ENCODE assay signal across 18 cellular contexts in the genomic region with DNA sequence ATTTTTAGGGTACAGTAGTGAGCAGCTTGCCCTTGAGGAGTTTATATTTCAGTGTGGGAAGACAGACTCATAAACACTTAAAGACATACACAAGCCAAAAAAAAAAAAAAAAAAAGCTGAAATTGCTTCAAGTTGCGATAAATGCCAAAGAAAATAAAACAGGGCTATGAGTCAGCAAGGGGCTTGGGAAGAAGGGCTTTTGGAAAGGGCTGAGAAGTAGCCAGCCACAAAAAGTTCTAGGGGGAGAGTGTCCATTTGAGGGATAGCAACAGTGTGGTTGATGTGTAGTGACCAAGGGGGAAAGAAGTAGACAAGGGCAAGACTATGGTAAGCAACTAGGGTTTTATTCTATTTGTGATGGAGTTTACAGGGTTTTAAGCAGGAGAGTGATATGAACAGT.
DNase-seq lines count a peak whose midpoint lies in the region; ATAC-seq and TF ChIP-seq lines count a peak whose summit lies in the region.
"Had no signal": no experiment of that assay in that cellular context is flagged by ENCODE, and none has a peak within 500 bp of the region (broad histone marks: within the 10 kb centered on the region; RNA-seq: fewer than 3 reads in every experiment).

No MANE protein-coding gene starts in this region.

- peaks cover 4% of the 10 kb centered on the region for H3K9me3 ChIP-seq in IMR-90 (ENCODE audit: control insufficient read depth, insufficient read depth, low read length)

- TF ChIP-seq CTCF in IMR-90 (conservative IDR thresholded peaks at IDR 0.05; ENCODE audit: low read depth, low read length): no peak
- TF ChIP-seq CTCF in fibroblast of the aortic adventitia (IDR thresholded peaks at IDR 0.05; ENCODE audit: insufficient read depth, low read length): no peak
- no peak for TF ChIP-seq CTCF in activated CD8-positive, alpha-beta T cell treated with anti-CD3 and anti-CD28 coated beads for 36 hours (IDR thresholded peaks at IDR 0.05)

- no peak overlapping the region for H3K9ac ChIP-seq in IMR-90 (ENCODE audit: low read depth, low read length)

- peak overlapping the region; percentile 95 for H2BK120ac ChIP-seq in IMR-90 (ENCODE audit: low read depth, low read length)

- no peaks in the 10 kb centered on the region for H3K79me1 ChIP-seq in IMR-90 (ENCODE audit: low read depth in 1 of 2, low read length in 2 of 2)

- H3K27ac ChIP-seq in IMR-90 (ENCODE audit: insufficient read depth, low read length): peak overlapping the region; percentile 93; the same call in 1 of the 2 replicates

- no TSS peak for BruUV-seq in IMR-90 (replicated peaks; lab: Mats Ljungman, UMichigan)

- in situ Hi-C loops in IMR-90 (cut with MboI; ENCODE audit: low sequenced_read_pairs): no loop called here

- WGBS in IMR-90 (ENCODE audit: extremely low coverage in 2 of 2, insufficient read length in 1 of 2), 2 experiments: no CpG with 5 or more reads among the region's 1 CpG

- peak overlapping the region; percentile 30 to 90 for H4K8ac ChIP-seq in IMR-90 (ENCODE audit: low read depth in 2 of 2, low read length in 2 of 2)

- no peak overlapping the region for H3K4me3 ChIP-seq in IMR-90 (ENCODE audit: insufficient read depth, low read depth, low read length)
- no peak overlapping the region for H3K4me3 ChIP-seq in fibroblast of the aortic adventitia (ENCODE audit: low read depth, low read length)

- peak overlapping the region; percentile 5; the same call in 1 of the 2 replicates for H4K5ac ChIP-seq in IMR-90 (ENCODE audit: low read depth, low read length)

- peak overlapping the region; percentile 74; the same call in 2 of the 3 replicates for H2BK15ac ChIP-seq in IMR-90 (ENCODE audit: low read depth, low read length)

- H3K56ac ChIP-seq in IMR-90 (ENCODE audit: extremely low read depth, insufficient read depth, low read length): peak overlapping the region; percentile 68; the same call in 1 of the 2 replicates

- H2AFZ ChIP-seq in IMR-90 (replicated peaks; ENCODE audit: low read length, poor library complexity): no peak overlapping the region

- no peak overlapping the region for H3K4me3 Mint-ChIP-seq in activated CD8-positive, alpha-beta T cell treated with anti-CD3 and anti-CD28 coated beads for 36 hours
- H3K4me3 Mint-ChIP-seq: activated naive CD4-positive, alpha-beta T cell treated with anti-CD3 and anti-CD28 coated beads, Interleukin-2, amount 10 ng/mL, durations not matched to agents 7 days and 5 days; activated T-helper 1 cell treated with anti-CD3 and anti-CD28 coated beads, Interleukin-12 subunit alpha, Interleukin-12 subunit beta, Interleukin-2, Interleukin-4 antibody, amounts not matched to agents 30 ng/mL and 10 ng/mL and 1 ng/mL, durations not matched to agents 14 hours and 24 hours and 36 hours; CD4-positive, alpha-beta memory T cell had no signal

- peak overlapping the region; percentile 93 for H4K91ac ChIP-seq in IMR-90 (ENCODE audit: insufficient read depth, low read depth, low read length)

- H2AK9ac ChIP-seq in IMR-90 (replicated peaks; ENCODE audit: low read depth, low read length, poor library complexity): no peak overlapping the region

- POLR2A ChIA-PET in IMR-90 (lab: Charles Lee; ENCODE audit: unreplicated experiment): interaction anchor here (0.5 to 1.1 kb wide), 4 partner anchors 30 to 505 kb away, joined by 3 to 4 read pairs (median 4); no protein-coding TSS in a partner anchor
- POLR2A ChIA-PET in activated CD8-positive, alpha-beta T cell treated with anti-CD3 and anti-CD28 coated beads for 36 hours (lab: Charles Lee): no interaction called here

- peak overlapping the region; percentile 74 for H3K4ac ChIP-seq in IMR-90 (ENCODE audit: low read depth, low read length)

- intact Hi-C loops in IMR-90 (cut with micrococcal nuclease): loop anchor here (5.0 kb wide), 1 partner anchor 590 kb away; the partner anchor contains the start of gene SCAANT1
- intact Hi-C loops in activated CD8-positive, alpha-beta T cell treated with anti-CD3 and anti-CD28 coated beads for 36 hours (cut with micrococcal nuclease): no loop called here

- H3K9me3 Mint-ChIP-seq in activated CD8-positive, alpha-beta T cell treated with anti-CD3 and anti-CD28 coated beads for 36 hours: no peaks in the 10 kb centered on the region
- H3K9me3 Mint-ChIP-seq: activated naive CD4-positive, alpha-beta T cell treated with anti-CD3 and anti-CD28 coated beads, Interleukin-2, amount 10 ng/mL, durations not matched to agents 7 days and 5 days; activated T-helper 1 cell treated with anti-CD3 and anti-CD28 coated beads, Interleukin-12 subunit alpha, Interleukin-12 subunit beta, Interleukin-2, Interleukin-4 antibody, amounts not matched to agents 30 ng/mL and 10 ng/mL and 1 ng/mL, durations not matched to agents 14 hours and 24 hours and 36 hours had no signal

- dilution Hi-C loops in IMR-90 (cut with HindIII; ENCODE audit: low sequenced_read_pairs, unreplicated experiment): no loop called here

- H3K27me3 Mint-ChIP-seq in activated CD8-positive, alpha-beta T cell treated with anti-CD3 and anti-CD28 coated beads for 36 hours: peaks cover 2% of the 10 kb centered on the region

- H3K36me3 ChIP-seq in IMR-90 (ENCODE audit: control insufficient read depth, insufficient read depth, low read length): no peaks in the 10 kb centered on the region

- peak overlapping the region; percentile 88 for H3K23ac ChIP-seq in IMR-90 (ENCODE audit: low read depth, low read length)

- H3K14ac ChIP-seq in IMR-90 (replicated peaks; ENCODE audit: low read depth, low read length): peak overlapping the region; percentile 81

- H3K36me3 Mint-ChIP-seq in activated CD8-positive, alpha-beta T cell treated with anti-CD3 and anti-CD28 coated beads for 36 hours (ENCODE audit: low read depth): no peaks in the 10 kb centered on the region
- H3K36me3 Mint-ChIP-seq: activated naive CD4-positive, alpha-beta T cell treated with anti-CD3 and anti-CD28 coated beads, Interleukin-2, amount 10 ng/mL, durations not matched to agents 7 days and 5 days; CD4-positive, alpha-beta memory T cell had no signal

- no peak overlapping the region for H3K4me2 ChIP-seq in IMR-90 (ENCODE audit: low read depth, low read length)

- H3K27ac Mint-ChIP-seq in activated CD8-positive, alpha-beta T cell treated with anti-CD3 and anti-CD28 coated beads for 36 hours: no peak overlapping the region
- H3K27ac Mint-ChIP-seq: activated naive CD4-positive, alpha-beta T cell treated with anti-CD3 and anti-CD28 coated beads, Interleukin-2, amount 10 ng/mL, durations not matched to agents 7 days and 5 days; activated T-helper 1 cell treated with anti-CD3 and anti-CD28 coated beads, Interleukin-12 subunit alpha, Interleukin-12 subunit beta, Interleukin-2, Interleukin-4 antibody, amounts not matched to agents 30 ng/mL and 10 ng/mL and 1 ng/mL, durations not matched to agents 14 hours and 24 hours and 36 hours; CD4-positive, alpha-beta memory T cell had no signal

- H4K20me1 ChIP-seq in IMR-90 (ENCODE audit: insufficient read depth, low read length): no peaks in the 10 kb centered on the region

- no peak overlapping the region; the same call in 1 of the 2 replicates for H2AK5ac ChIP-seq in IMR-90 (ENCODE audit: low read depth, low read length)

- DNase-seq in IMR-90 (peak; percentile 86), astrocyte of the hippocampus (ENCODE audit: low read depth, low spot score) (peak; percentile 54), fibroblast of the aortic adventitia (ENCODE audit: low read depth) (peak; percentile 26), smooth muscle cell of the brain vasculature (ENCODE audit: low read depth, low spot score) (peak; percentile 9), NCI-H146 treated with DMSO at 0.1 percent for 48 hours (lab: John Stamatoyannopoulos, UW; ENCODE audit: unreplicated experiment) (no peak), NCI-H1092 (lab: John Stamatoyannopoulos, UW) (no peak)
- DNase-seq in activated CD8-positive, alpha-beta T cell treated with anti-CD3 and anti-CD28 coated beads for 36 hours: no peak
- DNase-seq: activated CD4-positive, alpha-beta T cell treated with anti-CD3 and anti-CD28 coated beads for 48 hours; activated naive CD4-positive, alpha-beta T cell treated with anti-CD3 and anti-CD28 coated beads, Interleukin-2, amount 10 ng/mL, durations not matched to agents 7 days and 5 days; CD4-positive, alpha-beta memory T cell; GOT3; kidney glomerular epithelial cell; NCI-H1048; NCI-H774; RPMI8226; stimulated activated CD4-positive, alpha-beta T cell treated with anti-CD3 and anti-CD28 coated beads, Interleukin-1b, Interleukin-23, amount 100 ng/mL, for 48 hours; trophoblast cell had no signal

- H2BK20ac ChIP-seq in IMR-90 (ENCODE audit: low read depth, low read length): peak overlapping the region; percentile 98

- H2BK5ac ChIP-seq in IMR-90 (ENCODE audit: low read depth, low read length, poor library complexity, severe bottlenecking): peak overlapping the region; percentile 96

- 0 out of 2 replicates have a peak, but pooled peaks cover 5% of the 10 kb centered on the region for H3K9me1 ChIP-seq in IMR-90 (ENCODE audit: insufficient read depth, low read length)

- ATAC-seq in IMR-90 (ENCODE audit: low read depth): peak; percentile 10; the same call in 1 of the 2 replicates
- no peak for ATAC-seq in activated CD8-positive, alpha-beta T cell treated with anti-CD3 and anti-CD28 coated beads for 36 hours

- peaks cover 2% of the 10 kb centered on the region for H3K4me1 Mint-ChIP-seq in activated CD8-positive, alpha-beta T cell treated with anti-CD3 and anti-CD28 coated beads for 36 hours (ENCODE audit: low read depth)
- H3K4me1 Mint-ChIP-seq: activated naive CD4-positive, alpha-beta T cell treated with anti-CD3 and anti-CD28 coated beads, Interleukin-2, amount 10 ng/mL, durations not matched to agents 7 days and 5 days; CD4-positive, alpha-beta memory T cell had no signal

- TF ChIP-seq POLR2A in IMR-90 (IDR thresholded peaks at IDR 0.05; ENCODE audit: low read depth, low read length): no peak

- H3K18ac ChIP-seq in IMR-90 (ENCODE audit: low read depth, low read length): peak overlapping the region; percentile 21

- no peaks in the 10 kb centered on the region for H3K27me3 ChIP-seq in IMR-90 (ENCODE audit: control insufficient read depth, insufficient read depth, low read length)

- peaks cover 9% of the 10 kb centered on the region for H3K4me1 ChIP-seq in IMR-90 (ENCODE audit: control insufficient read depth, insufficient read depth, low read length)

- CTCF ChIA-PET in IMR-90 (lab: Yijun Ruan, JAX): interaction anchor here (1.3 kb wide), 1 partner anchor 28 kb away, joined by 10 read pairs; no protein-coding TSS in a partner anchor
- CTCF ChIA-PET in activated CD8-positive, alpha-beta T cell treated with anti-CD3 and anti-CD28 coated beads for 36 hours (lab: Charles Lee): no interaction called here

- no peak for TF ChIP-seq RAD21 in IMR-90 (IDR thresholded peaks at IDR 0.05; ENCODE audit: low read length)

TF ChIP-seq in IMR-90, 13 proteins besides CTCF, POLR2A, EP300 and RAD21 (continues in another document):
- TF ChIP-seq RFX5 (IDR thresholded peaks at IDR 0.05; ENCODE audit: low read depth, low read length) (no peak), MAFK (IDR thresholded peaks at IDR 0.05; ENCODE audit: low read depth, low read length) (no peak), BHLHE40 (IDR thresholded peaks at IDR 0.05; ENCODE audit: low read depth, low read length) (no peak), NFE2L2 (IDR thresholded peaks at IDR 0.05; ENCODE audit: low read depth, low read length) (no peak), MXI1 (IDR thresholded peaks at IDR 0.05; ENCODE audit: borderline replicate concordance, low read depth, low read length) (no peak), SMC3 (IDR thresholded peaks at IDR 0.05; ENCODE audit: low read depth, low read length) (no peak)

Comparison
In these comparisons a context has a peak if more than half of its experiments do, and no peak if none do; other contexts are left out.
1. DNase-seq: peak in IMR-90 (single experiment), astrocyte of the hippocampus (single experiment), fibroblast of the aortic adventitia (single experiment) and smooth muscle cell of the brain vasculature (single experiment); none in NCI-H146 treated with DMSO at 0.1 percent for 48 hours (single experiment), activated CD8-positive, alpha-beta T cell treated with anti-CD3 and anti-CD28 coated beads for 36 hours (single experiment) and NCI-H1092 (single experiment).